10 cellular contexts compared by ENCODE assay signal in genomic region chr2:37829202-37829601, GRCh38.
DNase-seq lines count a peak whose midpoint lies in the region; ATAC-seq and TF ChIP-seq lines count a peak whose summit lies in the region.
"Had no signal": no experiment of that assay in that cellular context is flagged by ENCODE, and none has a peak within 500 bp of the region (broad histone marks: within the 10 kb centered on the region; RNA-seq: fewer than 3 reads in every experiment).

No MANE protein-coding gene starts in this region.

- peaks cover 82% of the 10 kb centered on the region for H3K4me1 ChIP-seq in mononuclear cell (ENCODE audit: insufficient read depth, low read length)

- no peaks in the 10 kb centered on the region for H3K9me3 ChIP-seq in mononuclear cell (ENCODE audit: low read depth, low read length)

- ATAC-seq in HG03097 (IDR thresholded peaks at IDR 0.05; ENCODE audit: low FRiP score, unreplicated experiment) (no peak), GM21723 (IDR thresholded peaks at IDR 0.05; ENCODE audit: unreplicated experiment) (no peak), GM21619 (IDR thresholded peaks at IDR 0.05; ENCODE audit: unreplicated experiment) (no peak)
- ATAC-seq: GM12878 had no signal

- no peak for TF ChIP-seq CTCF in BJ (IDR thresholded peaks at IDR 0.05; ENCODE audit: insufficient read depth, low read depth, low read length)

- H3K27me3 ChIP-seq in BJ (ENCODE audit: control insufficient read depth, insufficient read depth, low read length) (no peaks in the 10 kb centered on the region), mononuclear cell (ENCODE audit: insufficient read depth, low read length) (no peaks in the 10 kb centered on the region)

- DNase-seq in BJ (ENCODE audit: low read depth) (peak; percentile 92), MV-4-11 (lab: John Stamatoyannopoulos, UW) (peak; percentile 95), dedifferentiated amniotic fluid mesenchymal stem cell (ENCODE audit: extremely low spot score) (peak; percentile 93), HT-29 (ENCODE audit: low spot score) (no peak)
- DNase-seq: glutamatergic neuron had no signal

- no peak overlapping the region for H3K4me3 ChIP-seq in BJ (ENCODE audit: low read depth, low read length)
- peak overlapping the region; percentile 13 for H3K4me3 ChIP-seq in mononuclear cell (ENCODE audit: low read length)
- H3K4me3 ChIP-seq: GM12878 had no signal

- CTCF ChIA-PET in BJ (lab: Yijun Ruan, JAX), result interaction anchor here (1.2 to 8.9 kb wide), 4 partner anchors 29 to 416 kb away, joined by 3 to 149 read pairs (median 12); no protein-coding TSS in a partner anchor

- H3K36me3 ChIP-seq in BJ (ENCODE audit: control insufficient read depth, insufficient read depth, low read length), result no peaks in the 10 kb centered on the region

- POLR2A ChIA-PET in BJ (lab: Charles Lee), result interaction anchor here (0.6 to 1.4 kb wide), 7 partner anchors 9 to 176 kb away, joined by 3 to 13 read pairs (median 5); no protein-coding TSS in a partner anchor
